In genomic region chr4:155376387-155377268, GRCh38 we compare ENCODE assay signal across 9 cellular contexts. TPM values are rescaled to one million over a fixed set of nuclear protein-coding genes. Genes with fewer than 3 reads are reported as not detected.
DNase-seq lines count a peak whose midpoint lies in the region; FAIRE-seq and TF ChIP-seq lines count a peak whose summit lies in the region.
"Had no signal": no experiment of that assay in that cellular context is flagged by ENCODE, and none has a peak within 500 bp of the region (broad histone marks: within the 10 kb centered on the region; RNA-seq: fewer than 3 reads in every experiment).

Gene MAP9, minus strand, starts transcription at chr4:155376965. Its CDS starts 1,115 bp downstream, at chr4:155375850.

- peak within 1 kb of the TSS; percentile 77 for H3K4me3 ChIP-seq in CD8-positive, alpha-beta memory T cell (ENCODE audit: low read length)
- H3K4me3 ChIP-seq in foreskin fibroblast (ENCODE audit: low read depth in 1 of 2, low read length in 2 of 2) = peak within 1 kb of the TSS; percentile 83 to 84
- H3K4me3 ChIP-seq in neuron (ENCODE audit: low read length) = peak within 1 kb of the TSS; percentile 71

- H3K4me3 Mint-ChIP-seq in CD8-positive, alpha-beta memory T cell = peak within 1 kb of the TSS; percentile 91 to 96 (median 92)

- peaks cover 12 to 21% (median 19%) of the 10 kb centered on the region in 3 donors for H3K4me1 Mint-ChIP-seq in CD8-positive, alpha-beta memory T cell

- peak within 1 kb of the TSS; percentile 96 to 100 (median 97) for H3K27ac Mint-ChIP-seq in CD8-positive, alpha-beta memory T cell

- peaks cover 0 to 13% (median 2%) of the 10 kb centered on the region in 3 donors for H3K36me3 Mint-ChIP-seq in CD8-positive, alpha-beta memory T cell

- TF ChIP-seq CTCF in GM20000 (IDR thresholded peaks at IDR 0.05; ENCODE audit: extremely low read depth, missing control alignments) = no peak
- TF ChIP-seq CTCF in foreskin fibroblast (IDR thresholded peaks at IDR 0.05; ENCODE audit: low read depth, low read length) = no peak

- H3K27me3 ChIP-seq in CD8-positive, alpha-beta memory T cell (ENCODE audit: insufficient read depth, low read length, poor library complexity, severe bottlenecking) = no peaks in the 10 kb centered on the region
- no peaks in the 10 kb centered on the region for H3K27me3 ChIP-seq in neuron (ENCODE audit: insufficient read depth, low read length)

- POLR2A ChIA-PET in CD8-positive, alpha-beta memory T cell (lab: Charles Lee) = interaction anchor here (2.0 kb wide), 1 partner anchor 577 kb away, joined by 7 read pairs; the partner anchor contains the start of gene CTSO

- no peaks in the 10 kb centered on the region for H3K27me3 Mint-ChIP-seq in CD8-positive, alpha-beta memory T cell

- peak; percentile 84 to 96 (median 90) for DNase-seq in CD8-positive, alpha-beta memory T cell
- DNase-seq in GM20000 (ENCODE audit: low spot score) (peak; percentile 91), HS-5 (ENCODE audit: low read depth) (peak; percentile 72), RCC 7860 (ENCODE audit: low spot score) (peak; percentile 81), activated gamma-delta T cell (lab: John Stamatoyannopoulos, UW) (peak; percentile 69), foreskin fibroblast (peak; percentile 88 to 96), stromal cell of bone marrow (ENCODE audit: low read depth) (peak; percentile 93)

- H3K36me3 ChIP-seq in CD8-positive, alpha-beta memory T cell (ENCODE audit: insufficient read depth, low read length) = no peaks in the 10 kb centered on the region
- H3K36me3 ChIP-seq in neuron (ENCODE audit: insufficient read depth, low read length) = peaks cover 7% of the 10 kb centered on the region
- H3K36me3 ChIP-seq: neutrophil had no signal

- H3K4me1 ChIP-seq in CD8-positive, alpha-beta memory T cell (ENCODE audit: insufficient read depth, low read length) = peaks cover 8% of the 10 kb centered on the region
- peaks cover 13% of the 10 kb centered on the region for H3K4me1 ChIP-seq in neuron (ENCODE audit: insufficient read depth, low read length)

- H3K9me3 Mint-ChIP-seq in CD8-positive, alpha-beta memory T cell = no peaks in the 10 kb centered on the region

- FAIRE-seq in RCC 7860 (lab: Jason Lieb, UNC) = no peak

- peak within 1 kb of the TSS; percentile 65 for H2AFZ ChIP-seq in neuron (ENCODE audit: low read depth, low read length)

- peak within 1 kb of the TSS; percentile 91 for H3K27ac ChIP-seq in CD8-positive, alpha-beta memory T cell (ENCODE audit: low read depth, low read length)
- H3K27ac ChIP-seq: neutrophil had no signal

- CTCF ChIA-PET in CD8-positive, alpha-beta memory T cell (lab: Charles Lee) = interaction anchor here (1.6 kb wide), 2 partner anchors 824 to 826 kb away, joined by 6 to 8 read pairs; partner anchors contain the start of gene PLRG1

- H3K9me3 ChIP-seq in CD8-positive, alpha-beta memory T cell (ENCODE audit: low read length) = no peaks in the 10 kb centered on the region
- no peaks in the 10 kb centered on the region for H3K9me3 ChIP-seq in neuron (ENCODE audit: low read length)
- H3K9me3 ChIP-seq: neutrophil had no signal

RNA-seq across cellular contexts. Expression of gene MAP9, which starts in this region (rescaled TPM):
- total RNA-seq in CD8-positive, alpha-beta memory T cell = 10 to 100 TPM; 10.9 to 12.0 TPM
- 7.7 TPM for polyA plus RNA-seq in CD8-positive, alpha-beta memory T cell

Comparison
In these comparisons a context has a peak if more than half of its experiments do, and no peak if none do; other contexts are left out.
1. Peak in every context shown above with its lines: DNase-seq, H3K4me3 ChIP-seq and H3K27ac ChIP-seq.